ENCODE assay signal across 13 cellular contexts in the genomic region with DNA sequence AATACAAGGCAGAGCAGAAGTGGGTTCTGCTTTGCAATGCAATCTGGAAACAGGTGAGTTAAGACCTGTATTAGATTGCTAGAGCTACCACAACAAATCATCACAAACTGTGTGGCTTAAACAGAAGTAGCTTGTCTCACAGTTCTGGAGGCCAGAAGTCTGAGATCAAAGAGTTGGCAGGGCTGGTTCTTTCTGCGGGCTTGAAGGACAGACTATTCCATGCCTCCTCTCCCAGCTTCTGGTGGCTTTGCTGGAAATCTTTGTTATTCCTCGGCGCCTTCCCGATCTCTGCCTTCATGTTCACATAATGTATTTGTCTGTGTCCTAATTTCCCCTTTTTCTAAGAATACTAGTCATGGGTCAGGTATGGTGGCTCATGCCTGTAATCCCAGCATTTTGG.
"Had no signal": no experiment of that assay in that cellular context is flagged by ENCODE, and none has a peak within 500 bp of the region (broad histone marks: within the 10 kb centered on the region; RNA-seq: fewer than 3 reads in every experiment).

No MANE protein-coding gene starts in this region.

- ATAC-seq: heart left ventricle; naive thymus-derived CD8-positive, alpha-beta T cell; stimulated activated naive B cell treated with anti-CD40 and anti-IgM and Interleukin-4, amounts not matched to agents 10 μg/mL and 1 μg/mL and 100 μg/mL, for 72 hours; stimulated activated naive CD8-positive, alpha-beta T cell treated with anti-CD3 and anti-CD28 coated beads, Interleukin-15, amount 100 ng/mL, for 72 hours had no signal

- H3K27ac Mint-ChIP-seq: stimulated activated naive B cell treated with anti-CD40 and anti-IgM and Interleukin-4, amounts not matched to agents 10 μg/mL and 1 μg/mL and 100 μg/mL, for 72 hours; type B pancreatic cell had no signal

- H3K9me3 ChIP-seq: heart left ventricle, right atrium auricular region, sigmoid colon had no signal

- DNase-seq: effector CD8-positive, alpha-beta T cell; foreskin melanocyte; heart left ventricle; mesendoderm; naive thymus-derived CD8-positive, alpha-beta T cell; sigmoid colon; stimulated activated CD4-positive, alpha-beta T cell treated with anti-CD3 and anti-CD28 coated beads, Interleukin-4, amount 100 ng/mL, for 24 hours; stimulated activated naive B cell treated with anti-CD40 and anti-IgM and Interleukin-4, amounts not matched to agents 10 μg/mL and 1 μg/mL and 100 μg/mL, for 72 hours; stimulated activated naive CD8-positive, alpha-beta T cell treated with anti-CD3 and anti-CD28 coated beads, Interleukin-15, amount 100 ng/mL, for 72 hours had no signal

- H3K9me3 Mint-ChIP-seq: neural crest cell; stimulated activated naive B cell treated with anti-CD40 and anti-IgM and Interleukin-4, amounts not matched to agents 10 μg/mL and 1 μg/mL and 100 μg/mL, for 72 hours; stimulated activated naive CD8-positive, alpha-beta T cell treated with anti-CD3 and anti-CD28 coated beads, Interleukin-15, amount 100 ng/mL, for 72 hours; type B pancreatic cell had no signal

- H3K4me3 Mint-ChIP-seq: naive thymus-derived CD8-positive, alpha-beta T cell; neural crest cell; stimulated activated naive B cell treated with anti-CD40 and anti-IgM and Interleukin-4, amounts not matched to agents 10 μg/mL and 1 μg/mL and 100 μg/mL, for 72 hours; stimulated activated naive CD8-positive, alpha-beta T cell treated with anti-CD3 and anti-CD28 coated beads, Interleukin-15, amount 100 ng/mL, for 72 hours; type B pancreatic cell had no signal

- H3K4me3 ChIP-seq: coronary artery, heart left ventricle, right atrium auricular region, sigmoid colon had no signal

- H3K4me1 Mint-ChIP-seq: neural crest cell; stimulated activated naive CD8-positive, alpha-beta T cell treated with anti-CD3 and anti-CD28 coated beads, Interleukin-15, amount 100 ng/mL, for 72 hours had no signal

- H3K27me3 ChIP-seq: heart left ventricle, right atrium auricular region, sigmoid colon had no signal

- H3K27ac ChIP-seq: coronary artery, heart left ventricle, right atrium auricular region, sigmoid colon had no signal

- H3K27me3 Mint-ChIP-seq: naive thymus-derived CD8-positive, alpha-beta T cell; stimulated activated naive B cell treated with anti-CD40 and anti-IgM and Interleukin-4, amounts not matched to agents 10 μg/mL and 1 μg/mL and 100 μg/mL, for 72 hours; stimulated activated naive CD8-positive, alpha-beta T cell treated with anti-CD3 and anti-CD28 coated beads, Interleukin-15, amount 100 ng/mL, for 72 hours; type B pancreatic cell had no signal

- H3K4me1 ChIP-seq: heart left ventricle, right atrium auricular region, sigmoid colon had no signal
